Comparison of ENCODE assay signal across 9 cellular contexts in genomic region chr9:110058304-110058953, GRCh38.
DNase-seq lines count a peak whose midpoint lies in the region; ATAC-seq and TF ChIP-seq lines count a peak whose summit lies in the region.
"Had no signal": no experiment of that assay in that cellular context is flagged by ENCODE, and none has a peak within 500 bp of the region (broad histone marks: within the 10 kb centered on the region; RNA-seq: fewer than 3 reads in every experiment).

No MANE protein-coding gene starts in this region.

- TF ChIP-seq CTCF in Panc1 (IDR thresholded peaks at IDR 0.05) (peak; percentile 70), cardiac muscle cell (IDR thresholded peaks at IDR 0.05; ENCODE audit: low read depth, low read length) (peak; percentile 51)

- H3K9me3 ChIP-seq in Panc1 (ENCODE audit: control insufficient read depth, insufficient read depth, low read depth, low read length) (no peaks in the 10 kb centered on the region), cardiac muscle cell (ENCODE audit: low read depth) (no peaks in the 10 kb centered on the region)
- H3K9me3 ChIP-seq: BLaER1 had no signal

- H3K27me3 ChIP-seq in Panc1 (ENCODE audit: control insufficient read depth, insufficient read depth, low read length) (no peaks in the 10 kb centered on the region), cardiac muscle cell (no peaks in the 10 kb centered on the region)
- H3K27me3 ChIP-seq: BLaER1 had no signal

- DNase-seq in NCI-H1436 (lab: John Stamatoyannopoulos, UW) (peak; percentile 55), NCI-H1436 treated with DMSO at 0.1 percent for 48 hours (lab: John Stamatoyannopoulos, UW) (no peak), Panc1 (ENCODE audit: low read depth, low spot score) (no peak), cardiac muscle cell (ENCODE audit: low read depth in 1 of 2, low spot score in 1 of 2) (peak; percentile 39 to 67), hepatic stellate cell (ENCODE audit: low spot score) (no peak)
- DNase-seq in activated effector memory CD4-positive, alpha-beta T cell treated with Interleukin-2 at 50 U/mL for 16 hours = peak; percentile 34
- DNase-seq in stimulated activated CD4-positive, alpha-beta T cell treated with anti-CD3 and anti-CD28 coated beads, Interleukin-15, amount 100 ng/mL, for 1 hour (ENCODE audit: low read depth in 1 of 2, low spot score in 1 of 2) = peak; percentile 11 to 29

- in situ Hi-C loops in Panc1 (cut with HindIII; ENCODE audit: low pct_unique_long_range_greater_than_20kb, low sequenced_read_pairs) = no loop called here

- H3K36me3 ChIP-seq in Panc1 (ENCODE audit: control insufficient read depth, insufficient read depth, low read length) (no peaks in the 10 kb centered on the region), cardiac muscle cell (no peaks in the 10 kb centered on the region)
- H3K36me3 ChIP-seq: BLaER1 had no signal

- H3K27ac ChIP-seq in Panc1 (ENCODE audit: low read length) = no peak overlapping the region
- H3K27ac ChIP-seq in cardiac muscle cell = no peak overlapping the region
- H3K27ac ChIP-seq: BLaER1 had no signal

- H3K4me1 ChIP-seq in Panc1 (ENCODE audit: control insufficient read depth, insufficient read depth, low read length) (no peaks in the 10 kb centered on the region), cardiac muscle cell (ENCODE audit: low read depth) (no peaks in the 10 kb centered on the region)

- BruUV-seq in Panc1 (replicated peaks; lab: Mats Ljungman, UMichigan) = no TSS peak

- intact Hi-C loops in Panc1 (cut with micrococcal nuclease; ENCODE audit: unreplicated experiment) = loop anchor here (1.0 kb wide), 1 partner anchor 155 kb away; no protein-coding TSS in a partner anchor

- no peak overlapping the region for H3K4me3 ChIP-seq in Panc1 (ENCODE audit: low read depth in 2 of 2, low read length in 2 of 2)
- H3K4me3 ChIP-seq in cardiac muscle cell = no peak overlapping the region
- H3K4me3 ChIP-seq: BLaER1 had no signal

- POLR2A ChIA-PET in Panc1 (lab: Charles Lee) = no interaction called here

- peak; percentile 65 for ATAC-seq in HG03571 (IDR thresholded peaks at IDR 0.05; ENCODE audit: unreplicated experiment)
- peak; percentile 84 for ATAC-seq in Panc1

- CTCF ChIA-PET in Panc1 (lab: Charles Lee) = interaction anchor here (0.6 kb wide), 1 partner anchor 638 kb away, joined by 3 read pairs; no protein-coding TSS in a partner anchor

Comparison
In these comparisons a context has a peak if more than half of its experiments do, and no peak if none do; other contexts are left out.
1. DNase-seq: peak in NCI-H1436 (single experiment), activated effector memory CD4-positive, alpha-beta T cell treated with Interleukin-2 at 50 U/mL for 16 hours (single experiment), cardiac muscle cell (2 of 2) and stimulated activated CD4-positive, alpha-beta T cell treated with anti-CD3 and anti-CD28 coated beads, Interleukin-15, amount 100 ng/mL, for 1 hour (2 of 2); none in NCI-H1436 treated with DMSO at 0.1 percent for 48 hours (single experiment), Panc1 (single experiment) and hepatic stellate cell (single experiment).